In genomic region chr17:33284022-33284421, GRCh38 we compare ENCODE assay signal across 1 cellular context.
TF ChIP-seq lines count a peak whose summit lies in the region.

No MANE protein-coding gene starts in this region.

TF ChIP-seq in endothelial cell of umbilical vein, 7 proteins besides CTCF, POLR2A, EP300 and RAD21:
- TF ChIP-seq MAX (IDR thresholded peaks at IDR 0.05; ENCODE audit: insufficient read depth, insufficient read length) = no peak
- no peak for TF ChIP-seq POLR2AphosphoS5 (IDR thresholded peaks at IDR 0.05; ENCODE audit: insufficient read depth, low read depth, low read length)
- no peak for TF ChIP-seq MYC (IDR thresholded peaks at IDR 0.05; ENCODE audit: low read depth, low read length)
- peak; percentile 33 for TF ChIP-seq GATA2 (IDR thresholded peaks at IDR 0.05; ENCODE audit: insufficient read depth, insufficient read length, low read depth, low read length)
- no peak for TF ChIP-seq EZH2 (IDR thresholded peaks at IDR 0.05; ENCODE audit: borderline replicate concordance, low read depth, low read length, severe bottlenecking)
- peak; percentile 80 for TF ChIP-seq JUN (IDR thresholded peaks at IDR 0.05; ENCODE audit: borderline replicate concordance, insufficient read depth, insufficient read length, low read depth)
- peak; percentile 70 for TF ChIP-seq FOS (IDR thresholded peaks at IDR 0.05; ENCODE audit: borderline replicate concordance, insufficient read depth, low read length)
